9 cellular contexts compared by ENCODE assay signal in genomic region chr2:20141056-20141762, GRCh38.
DNase-seq lines count a peak whose midpoint lies in the region; ATAC-seq and TF ChIP-seq lines count a peak whose summit lies in the region.
"Had no signal": no experiment of that assay in that cellular context is flagged by ENCODE, and none has a peak within 500 bp of the region (broad histone marks: within the 10 kb centered on the region; RNA-seq: fewer than 3 reads in every experiment).

No MANE protein-coding gene starts in this region.

- H3K27me3 ChIP-seq in brain microvascular endothelial cell (replicated peaks): no peaks in the 10 kb centered on the region
- H3K27me3 ChIP-seq in transverse colon: no peaks in the 10 kb centered on the region

- H3K27ac ChIP-seq in brain microvascular endothelial cell (no peak overlapping the region), transverse colon (peak overlapping the region in 1 of 4 donors; percentile 16)
- H3K27ac ChIP-seq: KMS-11 had no signal

- 66 to 68% methylated on average over 5 to 9 of the region's 9 CpGs for whole genome bisulfite sequencing in transverse colon (ENCODE audit: low coverage in 1 of 2), 2 donors

- H3K36me3 ChIP-seq in brain microvascular endothelial cell (replicated peaks) (no peaks in the 10 kb centered on the region), transverse colon (no peaks in the 10 kb centered on the region)

- no peaks in the 10 kb centered on the region for H3K9me3 ChIP-seq in transverse colon

- no peak for TF ChIP-seq POLR2A in transverse colon (IDR thresholded peaks at IDR 0.05)

- peaks cover 0 to 18% (median 2%) of the 10 kb centered on the region in 4 donors for H3K4me1 ChIP-seq in transverse colon

- DNase-seq in HS-27A (ENCODE audit: low read depth) (peak; percentile 92), brain microvascular endothelial cell (peak; percentile 86), left colon (peak; percentile 51 to 62), transverse colon (peak; percentile 43), NCI-H345 (lab: John Stamatoyannopoulos, UW) (no peak), NCI-H2081 (lab: John Stamatoyannopoulos, UW) (no peak)
- no peak for DNase-seq in activated effector memory CD4-positive, alpha-beta T cell treated with anti-CD3 and anti-CD28 coated beads, Interleukin-2, amount 50 U/mL, for 16 hours

- intact Hi-C loops in left colon (cut with DNase I, micrococcal nuclease): no loop called here
- intact Hi-C loops in transverse colon (cut with DNase I; ENCODE audit: low total_unique reads): no loop called here

- H3K4me3 ChIP-seq in brain microvascular endothelial cell (ENCODE audit: low read depth, low read length) (no peak overlapping the region), transverse colon (no peak overlapping the region)

- in situ Hi-C loops in brain microvascular endothelial cell (cut with HindIII; ENCODE audit: low pct_ligation_motif_present, low sequenced_read_pairs) (no loop called here), transverse colon (cut with MboI; ENCODE audit: low pct_ligation_motif_present in 1 of 4, low pct_unique_long_range_greater_than_20kb in 1 of 4, low sequenced_read_pairs in 3 of 4) (no loop called here)

- TF ChIP-seq CTCF in brain microvascular endothelial cell (IDR thresholded peaks at IDR 0.05; ENCODE audit: low read depth, low read length, missing control alignments) (no peak), transverse colon (IDR thresholded peaks at IDR 0.05) (no peak)

- TF ChIP-seq EP300 in transverse colon (IDR thresholded peaks at IDR 0.05; ENCODE audit: low read depth): no peak

- ATAC-seq in left colon: peak; percentile 52
- ATAC-seq in HG03565 (IDR thresholded peaks at IDR 0.05; ENCODE audit: unreplicated experiment): no peak

Comparison
In these comparisons a context has a peak if more than half of its experiments do, and no peak if none do; other contexts are left out.
1. DNase-seq: peak in HS-27A (single experiment), brain microvascular endothelial cell (single experiment), left colon (2 of 2) and transverse colon (single experiment); none in NCI-H345 (single experiment), NCI-H2081 (0 of 2) and activated effector memory CD4-positive, alpha-beta T cell treated with anti-CD3 and anti-CD28 coated beads, Interleukin-2, amount 50 U/mL, for 16 hours (single experiment).